ENCODE assay signal across 8 cellular contexts in the genomic region with DNA sequence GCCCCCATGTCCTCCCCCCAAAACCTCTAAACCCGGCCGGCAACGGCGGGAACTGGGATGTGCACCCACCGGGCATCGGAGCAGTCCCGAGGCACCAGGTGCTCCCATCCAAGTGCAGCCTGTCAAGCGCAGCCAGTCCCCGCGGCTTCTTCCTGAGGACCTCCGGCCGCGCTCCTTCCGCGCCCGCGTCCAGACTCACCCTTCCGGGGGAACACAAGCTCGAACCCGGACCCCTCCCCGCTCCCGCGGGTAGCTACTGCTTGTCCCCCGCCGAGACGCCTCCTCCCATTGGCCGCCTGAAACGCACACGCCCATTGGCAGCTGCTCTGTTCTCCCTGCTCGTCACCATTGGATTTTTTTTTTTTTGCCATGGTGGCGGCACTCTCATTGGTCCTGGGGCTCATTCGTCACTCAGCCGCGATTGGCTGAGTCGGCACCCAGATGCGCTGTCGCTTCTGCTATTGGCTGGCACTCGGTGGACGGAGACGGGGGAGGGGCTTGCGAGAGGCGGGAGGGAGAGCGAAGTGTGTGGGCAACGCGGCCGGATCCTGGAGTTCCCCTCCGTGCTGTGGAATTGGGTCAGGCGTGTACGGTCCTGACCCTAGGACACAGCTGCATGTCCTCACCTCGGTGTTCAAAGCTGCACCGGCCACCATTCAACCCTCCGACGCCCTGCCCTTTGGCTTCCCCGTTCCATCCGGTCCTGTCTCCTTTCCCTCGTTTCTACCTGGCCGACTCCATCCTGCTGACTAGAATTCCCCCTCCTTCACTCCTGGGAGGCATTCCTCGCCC. TPM values are rescaled to one million over a fixed set of nuclear protein-coding genes. Genes with fewer than 3 reads are reported as not detected.
A peak's percentile ranks its signal among the peaks of the same experiment; 100 is the strongest.
DNase-seq lines count a peak whose midpoint lies in the region; ATAC-seq and TF ChIP-seq lines count a peak whose summit lies in the region.

A gene (minus strand): TSS at position 262 of the 792 bp plus-strand sequence. CDS start 2,166 bp downstream, outside the sequence.

- POLR2A ChIA-PET in Panc1 (lab: Charles Lee) = interaction anchor here (0.5 to 1.0 kb wide), 4 partner anchors 47 to 270 kb away, joined by 3 to 13 read pairs (median 5); no protein-coding TSS in a partner anchor

- H3K9me3 Mint-ChIP-seq in activated T-cell treated with anti-CD3 and anti-CD28 coated beads, Interleukin-2, amount 50 U/mL, for 4 hours = no peaks in the 10 kb centered on the region

- H3K4me3 Mint-ChIP-seq in activated T-cell treated with anti-CD3 and anti-CD28 coated beads, Interleukin-2, amount 50 U/mL, for 4 hours = peak within 1 kb of the TSS; percentile 96

- H3K9me3 ChIP-seq in Panc1 (ENCODE audit: control insufficient read depth, insufficient read depth, low read depth, low read length) = no peaks in the 10 kb centered on the region
- no peaks in the 10 kb centered on the region for H3K9me3 ChIP-seq in mucosa of stomach (ENCODE audit: control insufficient read depth, low read length)

- ATAC-seq in GM21723 (IDR thresholded peaks at IDR 0.05; ENCODE audit: unreplicated experiment) (peak; percentile 87), Panc1 (peak; percentile 98)
- peak; percentile 96 for ATAC-seq in activated T-cell treated with anti-CD3 and anti-CD28 coated beads, Interleukin-2, amount 50 U/mL, for 4 hours

- H3K9ac ChIP-seq in mucosa of stomach (ENCODE audit: low read length) = peak within 1 kb of the TSS; percentile 97

- H3K27me3 ChIP-seq in Panc1 (ENCODE audit: control insufficient read depth, insufficient read depth, low read length) = no peaks in the 10 kb centered on the region
- H3K27me3 ChIP-seq in mucosa of stomach (ENCODE audit: control insufficient read depth, insufficient read depth, low read length) = no peaks in the 10 kb centered on the region

- H3K4me1 Mint-ChIP-seq in activated T-cell treated with anti-CD3 and anti-CD28 coated beads, Interleukin-2, amount 50 U/mL, for 4 hours (ENCODE audit: low read depth) = peaks cover 18% of the 10 kb centered on the region

- peak; percentile 88 for TF ChIP-seq POLR2A in erythroblast (IDR thresholded peaks at IDR 0.05; ENCODE audit: low read length)

- peaks cover 12% of the 10 kb centered on the region for H3K36me3 Mint-ChIP-seq in activated T-cell treated with anti-CD3 and anti-CD28 coated beads, Interleukin-2, amount 50 U/mL, for 4 hours (ENCODE audit: insufficient read depth)

- in situ Hi-C loops in Panc1 (cut with HindIII; ENCODE audit: low pct_unique_long_range_greater_than_20kb, low sequenced_read_pairs) = no loop called here

- DNase-seq in DMS53 (lab: John Stamatoyannopoulos, UW) (peak; percentile 98), KG1 (lab: John Stamatoyannopoulos, UW) (peak; percentile 97), Panc1 (ENCODE audit: low read depth, low spot score) (peak; percentile 94), erythroblast (lab: John Stamatoyannopoulos, UW) (peak; percentile 99)
- peak; percentile 94 for DNase-seq in activated T-cell treated with anti-CD3 and anti-CD28 coated beads, Interleukin-2, amount 50 U/mL, for 4 hours
- DNase-seq in stimulated activated CD8-positive, alpha-beta memory T cell treated with anti-CD3 and anti-CD28 coated beads, Interleukin-7, amount 100 ng/mL, for 1 hour (ENCODE audit: low read depth in 2 of 2) = peak; percentile 91 to 93

- H3K27me3 Mint-ChIP-seq in activated T-cell treated with anti-CD3 and anti-CD28 coated beads, Interleukin-2, amount 50 U/mL, for 4 hours (ENCODE audit: low read depth) = no peaks in the 10 kb centered on the region

- intact Hi-C loops in Panc1 (cut with micrococcal nuclease; ENCODE audit: unreplicated experiment) = no loop called here

- TF ChIP-seq CTCF in Panc1 (IDR thresholded peaks at IDR 0.05) = no peak

- H3K36me3 ChIP-seq in Panc1 (ENCODE audit: control insufficient read depth, insufficient read depth, low read length) = no peaks in the 10 kb centered on the region
- no peaks in the 10 kb centered on the region for H3K36me3 ChIP-seq in mucosa of stomach (ENCODE audit: control insufficient read depth, insufficient read depth, low read length)

- H3K27ac ChIP-seq in Panc1 (ENCODE audit: low read length) = peak within 1 kb of the TSS; percentile 93

- CTCF ChIA-PET in Panc1 (lab: Charles Lee) = interaction anchor here (1.7 kb wide), 1 partner anchor 8 kb away, joined by 8 read pairs; no protein-coding TSS in a partner anchor

- no TSS peak for BruUV-seq in Panc1 (replicated peaks; lab: Mats Ljungman, UMichigan)

- H3K4me3 ChIP-seq in Panc1 (ENCODE audit: low read depth in 2 of 2, low read length in 2 of 2) = peak within 1 kb of the TSS; percentile 94 to 95
- peak within 1 kb of the TSS; percentile 95 for H3K4me3 ChIP-seq in mucosa of stomach (ENCODE audit: low read length)

- H3K4me1 ChIP-seq in Panc1 (ENCODE audit: control insufficient read depth, insufficient read depth, low read length) (peaks cover 3% of the 10 kb centered on the region; the same call in 1 of the 2 replicates), mucosa of stomach (ENCODE audit: control insufficient read depth, insufficient read depth, low read length) (peaks cover 10% of the 10 kb centered on the region)

RNA-seq across cellular contexts. Expression of the gene that starts here (rescaled TPM):
- 104 TPM for total RNA-seq in Panc1 (2021; ENCODE audit: unreplicated experiment)
- polyA plus RNA-seq in Panc1 (2012; ENCODE audit: insufficient read length) = 78.8 TPM
- 100 to 1,000 TPM; 196 to 226 (median 206) TPM for total RNA-seq in activated T-cell treated with anti-CD3 and anti-CD28 coated beads, Interleukin-2, amount 50 U/mL, for 4 hours

Comparison
In these comparisons a context has a peak if more than half of its experiments do, and no peak if none do; other contexts are left out.
1. Peak in every context shown above with its lines: DNase-seq, ATAC-seq, H3K4me3 ChIP-seq and H3K27ac ChIP-seq.